Comparison of ENCODE assay signal across 21 cellular contexts in the genomic region with DNA sequence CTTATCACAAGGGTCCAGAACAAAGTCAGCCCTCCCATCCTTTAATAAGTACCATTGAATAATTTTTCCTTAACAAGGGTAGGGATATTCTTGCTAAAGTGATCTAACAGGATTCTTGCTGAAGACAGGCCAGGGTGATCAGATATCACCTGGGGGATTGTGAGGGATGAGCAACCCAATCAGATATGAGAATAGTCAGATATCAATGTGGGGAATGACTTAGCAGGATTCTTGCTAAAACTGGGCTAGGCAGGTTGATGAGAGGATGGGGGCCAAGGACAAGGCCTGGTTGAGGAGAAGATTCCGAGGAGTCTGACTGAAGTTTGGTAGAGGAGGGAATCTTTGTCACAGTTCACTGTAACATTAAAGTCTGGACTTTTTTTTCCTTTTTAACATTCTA. TPM values are rescaled to one million over a fixed set of nuclear protein-coding genes. Genes with fewer than 3 reads are reported as not detected.
DNase-seq lines count a peak whose midpoint lies in the region; ATAC-seq, FAIRE-seq and TF ChIP-seq lines count a peak whose summit lies in the region.
"Had no signal": no experiment of that assay in that cellular context is flagged by ENCODE, and none has a peak within 500 bp of the region (broad histone marks: within the 10 kb centered on the region; RNA-seq: fewer than 3 reads in every experiment).

No MANE protein-coding gene starts in this region.

- H3K27me3 ChIP-seq in BLaER1 treated with 17β-estradiol and CSF1 and Interleukin-3, amounts not matched to agents 10 nM and 100 nM = no peaks in the 10 kb centered on the region
- peaks cover 11% of the 10 kb centered on the region for H3K27me3 ChIP-seq in neural progenitor cell

- peak overlapping the region in 9 of 11 experiments; percentile 11 to 85 (median 80); a peak in 10 of 22 replicates for H3K9ac ChIP-seq in BLaER1 treated with 17β-estradiol and CSF1 and Interleukin-3, amounts not matched to agents 10 nM and 100 nM
- H3K9ac ChIP-seq in neural progenitor cell = no peak overlapping the region
- no peak overlapping the region for H3K9ac ChIP-seq in kidney (ENCODE audit: low read length in 2 of 2)
- H3K9ac ChIP-seq: GM23248 had no signal

- H3K79me2 ChIP-seq in neural progenitor cell (ENCODE audit: low read depth) = no peaks in the 10 kb centered on the region

- no peak overlapping the region for H3K4me3 Mint-ChIP-seq in activated naive CD4-positive, alpha-beta T cell treated with anti-CD3 and anti-CD28 coated beads, Interleukin-2, amount 50 U/mL, for 24 hours
- H3K4me3 Mint-ChIP-seq in activated B cell treated with CpG ODN at 0.5 μM for 24 hours = no peak overlapping the region
- no peak overlapping the region for H3K4me3 Mint-ChIP-seq in neural progenitor cell
- H3K4me3 Mint-ChIP-seq: CD8-positive, alpha-beta T cell had no signal

- no peak overlapping the region for H3K4me3 ChIP-seq in BLaER1 treated with 17β-estradiol and CSF1 and Interleukin-3, amounts not matched to agents 10 nM and 100 nM
- H3K4me3 ChIP-seq in neural progenitor cell = no peak overlapping the region
- no peak overlapping the region for H3K4me3 ChIP-seq in kidney (ENCODE audit: low read length in 2 of 2)
- H3K4me3 ChIP-seq: A549, GM12878, GM23248 had no signal

- POLR2A ChIA-PET in activated B cell treated with CpG ODN at 0.5 μM for 24 hours (lab: Charles Lee) = interaction anchor here (0.8 kb wide), 1 partner anchor 84 kb away, joined by 4 read pairs; no protein-coding TSS in a partner anchor

- intact Hi-C loops in activated B cell treated with CpG ODN at 0.5 μM for 24 hours (cut with micrococcal nuclease) = loop anchor here (5.0 to 10.0 kb wide), 3 partner anchors 290 to 543 kb away; partner anchors contain the start of gene AHCTF1
- intact Hi-C loops in kidney (cut with DNase I) = no loop called here

- CTCF ChIA-PET in activated B cell treated with CpG ODN at 0.5 μM for 24 hours (lab: Charles Lee) = interaction anchor here (2.4 to 8.0 kb wide), 2 partner anchors 19 to 95 kb away, joined by 6 to 154 read pairs; no protein-coding TSS in a partner anchor

- H3K9me3 Mint-ChIP-seq in activated naive CD4-positive, alpha-beta T cell treated with anti-CD3 and anti-CD28 coated beads, Interleukin-2, amount 50 U/mL, for 24 hours = no peaks in the 10 kb centered on the region
- H3K9me3 Mint-ChIP-seq in activated B cell treated with CpG ODN at 0.5 μM for 24 hours (no peaks in the 10 kb centered on the region), neural progenitor cell (no peaks in the 10 kb centered on the region)
- H3K9me3 Mint-ChIP-seq: CD8-positive, alpha-beta T cell had no signal

- peaks cover 8% of the 10 kb centered on the region for H3F3A ChIP-seq in neural progenitor cell (ENCODE audit: low read depth)

- peaks cover 14% of the 10 kb centered on the region for H3K4me1 Mint-ChIP-seq in activated naive CD4-positive, alpha-beta T cell treated with anti-CD3 and anti-CD28 coated beads, Interleukin-2, amount 50 U/mL, for 24 hours
- H3K4me1 Mint-ChIP-seq in activated B cell treated with CpG ODN at 0.5 μM for 24 hours (peaks cover 20% of the 10 kb centered on the region), neural progenitor cell (peaks cover 14% of the 10 kb centered on the region)

- H3K27ac Mint-ChIP-seq in activated naive CD4-positive, alpha-beta T cell treated with anti-CD3 and anti-CD28 coated beads, Interleukin-2, amount 50 U/mL, for 24 hours = peak overlapping the region; percentile 68
- H3K27ac Mint-ChIP-seq in activated B cell treated with CpG ODN at 0.5 μM for 24 hours (peak overlapping the region; percentile 27), neural progenitor cell (peak overlapping the region; percentile 34)
- H3K27ac Mint-ChIP-seq: CD8-positive, alpha-beta T cell had no signal

- no peak for TF ChIP-seq CTCF in activated B cell treated with CpG ODN at 0.5 μM for 24 hours (IDR thresholded peaks at IDR 0.05)
- no peak for TF ChIP-seq CTCF in neural progenitor cell (IDR thresholded peaks at IDR 0.05)
- TF ChIP-seq CTCF in kidney (IDR thresholded peaks at IDR 0.05; ENCODE audit: borderline replicate concordance, extremely low read depth, insufficient read depth) = no peak

- no peaks in the 10 kb centered on the region for H4K20me1 ChIP-seq in BLaER1 treated with 17β-estradiol and CSF1 and Interleukin-3, amounts not matched to agents 10 nM and 100 nM
- H4K20me1 ChIP-seq in neural progenitor cell (ENCODE audit: low read depth) = no peaks in the 10 kb centered on the region

- no peak for FAIRE-seq in kidney (lab: Jason Lieb, UNC)
- FAIRE-seq: A549, GM12878 had no signal

- H3K4me2 ChIP-seq in BLaER1 treated with 17β-estradiol and CSF1 and Interleukin-3, amounts not matched to agents 10 nM and 100 nM = peak overlapping the region in 9 of 11 experiments; percentile 67 to 89 (median 81); a peak in 19 of 22 replicates
- H3K4me2 ChIP-seq in neural progenitor cell = no peak overlapping the region
- H3K4me2 ChIP-seq: A549 had no signal

- DNase-seq in activated naive CD4-positive, alpha-beta T cell (lab: John Stamatoyannopoulos, UW) = no peak
- DNase-seq in activated B cell treated with CpG ODN at 0.5 μM for 24 hours (no peak), neural progenitor cell (ENCODE audit: low spot score) (no peak), DMS 273 treated with DMSO at 0.1 percent for 48 hours (lab: John Stamatoyannopoulos, UW) (no peak), AG20443 (ENCODE audit: low spot score) (no peak), kidney (no peak)
- DNase-seq: Calu3; CD8-positive, alpha-beta T cell; DMS53; DND-41; EL; GM23248; HCEC 1CT had no signal

- no peaks in the 10 kb centered on the region for H3K36me3 ChIP-seq in BLaER1 treated with 17β-estradiol and CSF1 and Interleukin-3, amounts not matched to agents 10 nM and 100 nM
- H3K36me3 ChIP-seq in neural progenitor cell (no peaks in the 10 kb centered on the region), kidney (ENCODE audit: control insufficient read depth in 1 of 2, insufficient read depth in 2 of 2, low read length in 2 of 2) (no peaks in the 10 kb centered on the region)

- no peaks in the 10 kb centered on the region for H3K27me3 Mint-ChIP-seq in activated naive CD4-positive, alpha-beta T cell treated with anti-CD3 and anti-CD28 coated beads, Interleukin-2, amount 50 U/mL, for 24 hours
- no peaks in the 10 kb centered on the region for H3K27me3 Mint-ChIP-seq in activated B cell treated with CpG ODN at 0.5 μM for 24 hours
- H3K27me3 Mint-ChIP-seq in neural progenitor cell (ENCODE audit: insufficient read depth, low read depth) = peaks cover 8% of the 10 kb centered on the region

- H3K27ac ChIP-seq in BLaER1 treated with 17β-estradiol and CSF1 and Interleukin-3, amounts not matched to agents 10 nM and 100 nM = peak overlapping the region; percentile 74 to 98 (median 96); a peak in 21 of 22 replicates
- H3K27ac ChIP-seq in neural progenitor cell = no peak overlapping the region
- no peak overlapping the region for H3K27ac ChIP-seq in kidney (ENCODE audit: low read depth in 2 of 2, low read length in 2 of 2)
- H3K27ac ChIP-seq: 22Rv1, A549, C4-2B, GM23248, HL-60 had no signal

- H2AFZ ChIP-seq in neural progenitor cell (replicated peaks) = no peak overlapping the region
- H2AFZ ChIP-seq: GM23248 had no signal

- ATAC-seq in activated B cell treated with CpG ODN at 0.5 μM for 24 hours (ENCODE audit: low read depth) = no peak
- ATAC-seq: A549; CD8-positive, alpha-beta T cell; GM12878 had no signal

- H3K9me3 ChIP-seq in BLaER1 treated with 17β-estradiol and CSF1 and Interleukin-3, amounts not matched to agents 10 nM and 100 nM (replicated peaks in 1 of 11) = no peaks in the 10 kb centered on the region
- H3K9me3 ChIP-seq in neural progenitor cell (ENCODE audit: low read depth) (no peaks in the 10 kb centered on the region), kidney (ENCODE audit: control insufficient read depth in 1 of 2, low read length in 2 of 2) (no peaks in the 10 kb centered on the region)
- H3K9me3 ChIP-seq: A549 had no signal

- H3K4me1 ChIP-seq in BLaER1 treated with 17β-estradiol and CSF1 and Interleukin-3, amounts not matched to agents 10 nM and 100 nM = peaks cover 26 to 90% (median 70%) of the 10 kb centered on the region in 10 experiments
- peaks cover 9% of the 10 kb centered on the region for H3K4me1 ChIP-seq in neural progenitor cell
- H3K4me1 ChIP-seq in kidney (ENCODE audit: control insufficient read depth in 1 of 2, insufficient read depth in 1 of 2, low read depth in 1 of 2, low read length in 2 of 2) = no peaks in the 10 kb centered on the region
- H3K4me1 ChIP-seq: A549 had no signal

- no peaks in the 10 kb centered on the region for H3K36me3 Mint-ChIP-seq in activated naive CD4-positive, alpha-beta T cell treated with anti-CD3 and anti-CD28 coated beads, Interleukin-2, amount 50 U/mL, for 24 hours
- H3K36me3 Mint-ChIP-seq in activated B cell treated with CpG ODN at 0.5 μM for 24 hours (ENCODE audit: low read depth) (no peaks in the 10 kb centered on the region), neural progenitor cell (no peaks in the 10 kb centered on the region)
- H3K36me3 Mint-ChIP-seq: CD8-positive, alpha-beta T cell had no signal

RNA-seq across cellular contexts. Expression of gene NLRP3, which starts 23.9 kb away (rescaled TPM):
- total RNA-seq in activated B cell treated with CpG ODN at 0.5 μM for 24 hours (0.44 and 0.73 TPM in 2 replicates), neural progenitor cell (ENCODE audit: low replicate concordance) (0.09 and 2.6 TPM in 2 replicates), kidney (4.0 TPM)
- not detected for polyA plus RNA-seq in kidney (ENCODE audit: insufficient read depth, low read depth, low replicate concordance)
- total RNA-seq: G401 had no signal
- polyA plus RNA-seq: A549 had no signal

Comparison
In these comparisons a context has a peak if more than half of its experiments do, and no peak if none do; other contexts are left out.
1. H3K27ac ChIP-seq: peak in BLaER1 treated with 17β-estradiol and CSF1 and Interleukin-3, amounts not matched to agents 10 nM and 100 nM (11 of 11); none in neural progenitor cell (single experiment) and kidney (0 of 2).
2. H3K9ac ChIP-seq: peak in BLaER1 treated with 17β-estradiol and CSF1 and Interleukin-3, amounts not matched to agents 10 nM and 100 nM (9 of 11); none in neural progenitor cell (single experiment) and kidney (0 of 2).
3. Peak in every context shown above with its lines, with median percentiles within 50 percentile points of each other: H3K27ac Mint-ChIP-seq.